Comparison of ENCODE assay signal across 1 cellular context in genomic region chr13:49877629-49878218, GRCh38.
TF ChIP-seq lines count a peak whose summit lies in the region.

No MANE protein-coding gene starts in this region.

TF ChIP-seq in H1, 55 proteins besides CTCF, POLR2A, EP300 and RAD21:
- TF ChIP-seq ZNF274 (IDR thresholded peaks at IDR 0.05; ENCODE audit: borderline replicate concordance, extremely low read depth, low read length) (no peak), TBP (IDR thresholded peaks at IDR 0.05; ENCODE audit: low read depth, low read length) (no peak), FOSL1 (IDR thresholded peaks at IDR 0.05; ENCODE audit: insufficient read depth, low read depth, low read length) (no peak)
TF ChIP-seq in H1: peak in this region for 0.
